16 cellular contexts compared by ENCODE assay signal in the genomic region with DNA sequence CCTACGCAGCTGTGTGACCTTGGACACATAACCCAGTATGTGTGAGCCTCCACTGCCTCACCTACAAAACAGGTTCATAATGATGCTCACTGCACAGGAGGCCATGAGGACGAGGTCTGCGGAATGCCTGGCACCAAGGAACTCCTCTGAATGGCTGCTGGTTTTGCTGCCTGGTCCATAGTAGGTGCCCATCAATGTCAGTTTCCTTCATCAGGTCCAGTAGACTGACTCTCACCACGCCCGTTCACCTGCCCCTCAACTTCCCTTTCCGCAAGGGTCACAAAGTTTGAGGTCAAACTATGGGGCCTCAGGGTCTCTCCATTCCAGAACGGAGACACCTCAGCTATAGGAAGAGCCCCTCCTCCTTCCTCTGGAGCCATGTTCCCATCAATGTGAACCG. TPM values are rescaled to one million over a fixed set of nuclear protein-coding genes. Genes with fewer than 3 reads are reported as not detected.
DNase-seq lines count a peak whose midpoint lies in the region; ATAC-seq, FAIRE-seq and TF ChIP-seq lines count a peak whose summit lies in the region.
"Had no signal": no experiment of that assay in that cellular context is flagged by ENCODE, and none has a peak within 500 bp of the region (broad histone marks: within the 10 kb centered on the region; RNA-seq: fewer than 3 reads in every experiment).

No MANE protein-coding gene starts in this region.

- no peak overlapping the region for H2AFZ ChIP-seq in smooth muscle cell (ENCODE audit: low read depth)
- H2AFZ ChIP-seq: neural progenitor cell had no signal

- no peak for FAIRE-seq in D721Med (lab: Jason Lieb, UNC)

- H3K4me1 Mint-ChIP-seq in effector memory CD8-positive, alpha-beta T cell (ENCODE audit: low read depth in 2 of 2) = peaks cover 59 to 60% of the 10 kb centered on the region in 2 donors
- peaks cover 43% of the 10 kb centered on the region for H3K4me1 Mint-ChIP-seq in osteocyte (ENCODE audit: unreplicated experiment)

- H3K9ac ChIP-seq in BLaER1 (peak overlapping the region; percentile 20; the same call in 1 of the 2 replicates), smooth muscle cell (ENCODE audit: low read depth) (no peak overlapping the region)
- H3K9ac ChIP-seq: neural progenitor cell had no signal

- H3F3A ChIP-seq in smooth muscle cell (ENCODE audit: low read depth) = no peaks in the 10 kb centered on the region

- WGBS in smooth muscle cell (ENCODE audit: low lambda C conversion rate) = 95% methylated on average over 8 of the region's 8 CpGs

- peak overlapping the region; percentile 95 to 98 for H3K27ac Mint-ChIP-seq in effector memory CD8-positive, alpha-beta T cell
- peak overlapping the region; percentile 91 for H3K27ac Mint-ChIP-seq in osteocyte (ENCODE audit: unreplicated experiment)
- H3K27ac Mint-ChIP-seq: neural progenitor cell had no signal

- DNase-seq in effector memory CD8-positive, alpha-beta T cell = no peak
- no peak for DNase-seq in osteocyte (ENCODE audit: extremely low spot score, unreplicated experiment)
- DNase-seq in NCI-H2107 treated with DMSO at 0.1 percent for 48 hours (lab: John Stamatoyannopoulos, UW; ENCODE audit: unreplicated experiment) = no peak
- no peak for DNase-seq in smooth muscle cell (lab: John Stamatoyannopoulos, UW; ENCODE audit: unreplicated experiment)
- no peak for DNase-seq in GM19240 (ENCODE audit: insufficient read length, low spot score)
- DNase-seq in D721Med (ENCODE audit: insufficient read length, low spot score) = no peak
- DNase-seq: activated CD4-positive, alpha-beta T cell treated with anti-CD3 and anti-CD28 coated beads, Interleukin-2, amount 50 U/mL, for 48 hours; activated gamma-delta T cell; central memory CD4-positive, alpha-beta T cell; DND-41; NCI-H774 had no signal

- H3K4me1 ChIP-seq in BLaER1 (peaks cover 95% of the 10 kb centered on the region), smooth muscle cell (ENCODE audit: low read depth) (no peaks in the 10 kb centered on the region)
- H3K4me1 ChIP-seq: neural progenitor cell had no signal

- H3K4me3 Mint-ChIP-seq in effector memory CD8-positive, alpha-beta T cell = peak overlapping the region; percentile 57 to 58
- peak overlapping the region; percentile 3 for H3K4me3 Mint-ChIP-seq in osteocyte (ENCODE audit: unreplicated experiment)
- H3K4me3 Mint-ChIP-seq: neural progenitor cell had no signal

- TF ChIP-seq CTCF in osteocyte (IDR thresholded peaks at IDR 0.05) (no peak), smooth muscle cell (IDR thresholded peaks at IDR 0.05; ENCODE audit: borderline replicate concordance, insufficient read depth, poor library complexity, severe bottlenecking) (no peak), D721Med (IDR thresholded peaks at IDR 0.05; ENCODE audit: insufficient read depth, missing control alignments) (no peak)

- H3K27me3 Mint-ChIP-seq in effector memory CD8-positive, alpha-beta T cell = peaks cover 0 to 2% of the 10 kb centered on the region in 2 donors
- no peaks in the 10 kb centered on the region for H3K27me3 Mint-ChIP-seq in osteocyte (ENCODE audit: unreplicated experiment)

- peaks cover 4% of the 10 kb centered on the region for H3K36me3 Mint-ChIP-seq in effector memory CD8-positive, alpha-beta T cell (ENCODE audit: insufficient read depth)
- peaks cover 7% of the 10 kb centered on the region for H3K36me3 Mint-ChIP-seq in osteocyte (ENCODE audit: unreplicated experiment)
- H3K36me3 Mint-ChIP-seq: neural progenitor cell had no signal

- peak overlapping the region; percentile 86 for H3K27ac ChIP-seq in BLaER1
- H3K27ac ChIP-seq in KOPT-K1 (ENCODE audit: low read depth, low read length, poor library complexity, severe bottlenecking) = peak overlapping the region; percentile 75
- no peak overlapping the region for H3K27ac ChIP-seq in smooth muscle cell (ENCODE audit: low read depth)
- H3K27ac ChIP-seq: neural progenitor cell had no signal

- H3K4me3 ChIP-seq in BLaER1 = no peak overlapping the region
- no peak overlapping the region for H3K4me3 ChIP-seq in smooth muscle cell
- H3K4me3 ChIP-seq: neural progenitor cell had no signal

- ATAC-seq in effector memory CD8-positive, alpha-beta T cell (replicated peaks) = no peak
- ATAC-seq: left lobe of liver had no signal

- no peaks in the 10 kb centered on the region for H3K79me2 ChIP-seq in smooth muscle cell (ENCODE audit: low read depth)

- no peaks in the 10 kb centered on the region for H3K27me3 ChIP-seq in BLaER1
- no peaks in the 10 kb centered on the region for H3K27me3 ChIP-seq in smooth muscle cell (ENCODE audit: low read depth)
- H3K27me3 ChIP-seq: neural progenitor cell had no signal

- H4K20me1 ChIP-seq in BLaER1 (no peaks in the 10 kb centered on the region), smooth muscle cell (ENCODE audit: low read depth) (no peaks in the 10 kb centered on the region)

- H3K36me3 ChIP-seq in BLaER1 (no peaks in the 10 kb centered on the region), KOPT-K1 (ENCODE audit: insufficient read depth, low read length) (no peaks in the 10 kb centered on the region), smooth muscle cell (ENCODE audit: low read depth) (no peaks in the 10 kb centered on the region)
- H3K36me3 ChIP-seq: neural progenitor cell had no signal

- H3K9me3 Mint-ChIP-seq in effector memory CD8-positive, alpha-beta T cell = no peaks in the 10 kb centered on the region
- no peaks in the 10 kb centered on the region for H3K9me3 Mint-ChIP-seq in osteocyte (ENCODE audit: unreplicated experiment)
- H3K9me3 Mint-ChIP-seq: neural progenitor cell had no signal

- H3K4me2 ChIP-seq in BLaER1 (peak overlapping the region; percentile 96), smooth muscle cell (no peak overlapping the region)
- H3K4me2 ChIP-seq: neural progenitor cell had no signal

- no peaks in the 10 kb centered on the region for H3K9me3 ChIP-seq in BLaER1
- H3K9me3 ChIP-seq in KOPT-K1 (ENCODE audit: insufficient read depth, low read length, poor library complexity, severe bottlenecking) = no peaks in the 10 kb centered on the region
- H3K9me3 ChIP-seq in smooth muscle cell (replicated peaks; ENCODE audit: low read depth) = no peaks in the 10 kb centered on the region

RNA-seq across cellular contexts. Expression of gene PNMT, which starts 8.8 kb away (rescaled TPM):
- total RNA-seq in osteocyte = 1.9 and 2.4 TPM in 2 replicates
- not detected in 2 replicates for total RNA-seq in smooth muscle cell
- 0.23 and 1.3 TPM in 2 replicates for polyA plus RNA-seq in smooth muscle cell
- total RNA-seq: epithelial cell of proximal tubule had no signal

RNA-seq across cellular contexts. Expression of gene PGAP3, which starts 10.8 kb away (rescaled TPM):
- total RNA-seq in osteocyte = 33.8 and 35.3 TPM in 2 replicates
- 16.5 and 19.4 TPM in 2 replicates for total RNA-seq in smooth muscle cell
- 19.1 and 26.4 TPM in 2 replicates for polyA plus RNA-seq in smooth muscle cell

RNA-seq across cellular contexts. Expression of gene TCAP, which starts 11.9 kb away (rescaled TPM):
- total RNA-seq in osteocyte (0.94 and 1.3 TPM in 2 replicates), smooth muscle cell (1.1 TPM in 1 of 2 replicates, not detected in the other)
- 0.41 and 0.69 TPM in 2 replicates for polyA plus RNA-seq in smooth muscle cell
- total RNA-seq: epithelial cell of proximal tubule had no signal

RNA-seq across cellular contexts. Expression of gene ERBB2, which starts 22.8 kb away (rescaled TPM):
- 66.2 and 69.9 TPM in 2 replicates for total RNA-seq in osteocyte
- 44.5 and 49.4 TPM in 2 replicates for total RNA-seq in smooth muscle cell
- polyA plus RNA-seq in smooth muscle cell = 53.6 and 56.1 TPM in 2 replicates

RNA-seq across cellular contexts. Expression of gene STARD3, which starts 40.1 kb away (rescaled TPM):
- 55.5 and 68.9 TPM in 2 replicates for total RNA-seq in osteocyte
- 33.7 and 37.5 TPM in 2 replicates for total RNA-seq in smooth muscle cell
- polyA plus RNA-seq in smooth muscle cell = 53.3 and 61.8 TPM in 2 replicates
